In the genomic region with DNA sequence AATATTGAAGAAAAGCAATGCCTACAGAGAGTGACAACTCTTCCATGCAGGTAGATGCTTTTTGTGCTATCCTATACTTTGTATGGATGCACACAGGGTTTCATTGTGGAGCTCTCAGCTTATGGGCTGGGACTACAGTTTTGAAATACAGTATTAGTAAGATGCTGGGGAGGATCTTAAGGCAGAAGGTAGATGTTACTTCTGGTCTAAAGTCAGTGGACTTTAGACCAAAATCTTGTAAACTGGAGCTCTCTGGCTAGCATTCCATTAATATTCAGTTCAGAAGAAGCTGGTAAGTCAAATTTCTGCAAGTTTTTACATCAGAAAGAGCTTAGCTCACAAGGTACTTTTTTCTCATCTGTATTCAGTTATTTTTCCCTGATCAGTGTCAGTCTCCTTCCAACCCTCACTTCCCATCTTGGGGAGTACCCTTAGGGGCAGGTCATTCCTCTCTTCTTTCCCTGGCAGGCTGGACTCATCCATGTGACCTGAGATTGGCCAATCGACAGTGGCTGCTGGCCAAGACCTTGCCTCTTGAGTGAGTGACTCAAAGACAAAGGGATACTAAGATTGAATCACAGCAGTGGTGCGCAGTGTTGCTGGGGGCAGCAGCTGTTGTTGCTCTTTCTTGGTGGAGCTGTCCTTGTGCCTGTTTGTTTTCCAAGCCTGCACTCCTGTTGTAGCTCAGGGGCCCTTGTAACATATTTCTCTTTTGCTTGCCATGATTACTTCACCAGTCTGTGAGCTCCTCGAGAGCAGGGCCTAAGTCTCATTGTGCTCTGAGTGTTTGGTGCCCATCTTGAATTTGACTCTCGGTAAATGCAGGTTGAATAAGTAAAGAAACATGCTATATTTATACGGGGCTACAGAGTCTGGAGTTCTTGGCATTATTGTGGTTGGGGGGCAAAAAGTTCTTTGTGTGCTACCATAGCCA, we compare ENCODE assay signal across 9 cellular contexts. TPM values are rescaled to one million over a fixed set of nuclear protein-coding genes. Genes with fewer than 3 reads are reported as not detected.
A peak's percentile ranks its signal among the peaks of the same experiment; 100 is the strongest.
DNase-seq lines count a peak whose midpoint lies in the region; ATAC-seq and TF ChIP-seq lines count a peak whose summit lies in the region.
"Had no signal": no experiment of that assay in that cellular context is flagged by ENCODE, and none has a peak within 500 bp of the region (broad histone marks: within the 10 kb centered on the region; RNA-seq: fewer than 3 reads in every experiment).

No MANE protein-coding gene starts in this region.

- H3K9me3 ChIP-seq in BLaER1 treated with 17β-estradiol and CSF1 and Interleukin-3, amounts not matched to agents 10 nM and 100 nM (replicated peaks in 1 of 11): no peaks in the 10 kb centered on the region
- no peaks in the 10 kb centered on the region for H3K9me3 ChIP-seq in Panc1 (ENCODE audit: control insufficient read depth, insufficient read depth, low read depth, low read length)
- no peaks in the 10 kb centered on the region for H3K9me3 ChIP-seq in heart left ventricle
- H3K9me3 ChIP-seq in ovary: no peaks in the 10 kb centered on the region
- no peaks in the 10 kb centered on the region for H3K9me3 ChIP-seq in vagina

- no peak for ATAC-seq in Panc1
- ATAC-seq in heart left ventricle: peak; percentile 60 to 82 (median 73)

- peaks cover 0 to 16% (median 8%) of the 10 kb centered on the region in 11 experiments; a peak in 11 of 22 replicates for H4K20me1 ChIP-seq in BLaER1 treated with 17β-estradiol and CSF1 and Interleukin-3, amounts not matched to agents 10 nM and 100 nM

- peaks cover 0 to 3% (median under 1%) of the 10 kb centered on the region in 11 experiments; a peak in 5 of 22 replicates for H3K36me3 ChIP-seq in BLaER1 treated with 17β-estradiol and CSF1 and Interleukin-3, amounts not matched to agents 10 nM and 100 nM
- H3K36me3 ChIP-seq in Panc1 (ENCODE audit: control insufficient read depth, insufficient read depth, low read length) (no peaks in the 10 kb centered on the region; the same call in 1 of the 2 replicates), heart left ventricle (no peaks in the 10 kb centered on the region), ovary (no peaks in the 10 kb centered on the region), vagina (peaks cover 0 to under 1% of the 10 kb centered on the region in 2 donors)

- POLR2A ChIA-PET in Panc1 (lab: Charles Lee): interaction anchor here (0.6 to 1.2 kb wide), 2 partner anchors 24 to 32 kb away, joined by 3 to 11 read pairs; no protein-coding TSS in a partner anchor

- TF ChIP-seq EP300 in ovary (IDR thresholded peaks at IDR 0.05): no peak

- CTCF ChIA-PET in Panc1 (lab: Charles Lee): interaction anchor here (0.9 kb wide), 1 partner anchor 77 kb away, joined by 4 read pairs; no protein-coding TSS in a partner anchor

- H3K27me3 ChIP-seq in BLaER1 treated with 17β-estradiol and CSF1 and Interleukin-3, amounts not matched to agents 10 nM and 100 nM: no peaks in the 10 kb centered on the region
- H3K27me3 ChIP-seq in HL-60 (ENCODE audit: insufficient read depth, poor library complexity, severe bottlenecking) (no peaks in the 10 kb centered on the region), Panc1 (ENCODE audit: control insufficient read depth, insufficient read depth, low read length) (no peaks in the 10 kb centered on the region), heart left ventricle (no peaks in the 10 kb centered on the region), ovary (no peaks in the 10 kb centered on the region), vagina (no peaks in the 10 kb centered on the region)

- no peak overlapping the region for H3K4me3 ChIP-seq in BLaER1 treated with 17β-estradiol and CSF1 and Interleukin-3, amounts not matched to agents 10 nM and 100 nM
- H3K4me3 ChIP-seq in HL-60 (replicated peaks; ENCODE audit: insufficient read depth, low read length) (no peak overlapping the region), Panc1 (ENCODE audit: low read depth in 2 of 2, low read length in 2 of 2) (no peak overlapping the region), heart left ventricle (peak overlapping the region in 1 of 12 donors; percentile 31), ovary (no peak overlapping the region), vagina (no peak overlapping the region)

- H3K4me2 ChIP-seq in BLaER1 treated with 17β-estradiol and CSF1 and Interleukin-3, amounts not matched to agents 10 nM and 100 nM: peak overlapping the region; percentile 76 to 91 (median 81)
- H3K4me2 ChIP-seq: KMS-11 had no signal

- peaks cover 51 to 78% (median 71%) of the 10 kb centered on the region in 10 experiments for H3K4me1 ChIP-seq in BLaER1 treated with 17β-estradiol and CSF1 and Interleukin-3, amounts not matched to agents 10 nM and 100 nM
- peaks cover 27% of the 10 kb centered on the region for H3K4me1 ChIP-seq in Panc1 (ENCODE audit: control insufficient read depth, insufficient read depth, low read length)
- peaks cover 12 to 66% (median 42%) of the 10 kb centered on the region in 12 donors for H3K4me1 ChIP-seq in heart left ventricle
- peaks cover 9% of the 10 kb centered on the region for H3K4me1 ChIP-seq in ovary (ENCODE audit: insufficient read depth)
- H3K4me1 ChIP-seq in vagina: peaks cover 60% of the 10 kb centered on the region

- TF ChIP-seq CTCF in HL-60 (IDR thresholded peaks at IDR 0.05; ENCODE audit: insufficient read depth, low read length) (no peak), Panc1 (IDR thresholded peaks at IDR 0.05) (no peak), heart left ventricle (IDR thresholded peaks at IDR 0.05) (no peak), ovary (IDR thresholded peaks at IDR 0.05) (no peak), vagina (IDR thresholded peaks at IDR 0.05) (no peak)

- DNase-seq in HL-60 (ENCODE audit: low read depth in 1 of 2, low spot score in 1 of 2) (peak; percentile 67 to 78), Panc1 (ENCODE audit: low read depth, low spot score) (peak; percentile 81), heart left ventricle (peak; percentile 92 to 98 (median 95)), ovary (peak; percentile 94 to 99 (median 96)), vagina (ENCODE audit: extremely low spot score in 2 of 2) (peak in 1 of 2 donors; percentile 99), OCI-M2 (lab: John Stamatoyannopoulos, UW; ENCODE audit: unreplicated experiment) (no peak)

- peak overlapping the region in 9 of 11 experiments; percentile 57 to 86 (median 76); a peak in 16 of 22 replicates for H3K27ac ChIP-seq in BLaER1 treated with 17β-estradiol and CSF1 and Interleukin-3, amounts not matched to agents 10 nM and 100 nM
- peak overlapping the region; percentile 80 for H3K27ac ChIP-seq in HL-60 (replicated peaks)
- H3K27ac ChIP-seq in Panc1 (ENCODE audit: low read length): peak overlapping the region; percentile 40; the same call in 1 of the 2 replicates
- peak overlapping the region; percentile 48 for H3K27ac ChIP-seq in adipose tissue (ENCODE audit: low read depth, low read length)
- H3K27ac ChIP-seq in heart left ventricle: peak overlapping the region; percentile 84 to 97 (median 91)
- H3K27ac ChIP-seq in ovary: peak overlapping the region; percentile 78 to 90
- H3K27ac ChIP-seq in vagina: peak overlapping the region; percentile 97
- H3K27ac ChIP-seq: KMS-11 had no signal

- in situ Hi-C loops in Panc1 (cut with HindIII; ENCODE audit: low pct_unique_long_range_greater_than_20kb, low sequenced_read_pairs): no loop called here

- BruUV-seq in Panc1 (replicated peaks; lab: Mats Ljungman, UMichigan): no TSS peak

- 42 to 57% (median 49%) methylated on average over 5 of the region's 5 CpGs for WGBS in adipose tissue, 3 donors
- WGBS in heart left ventricle, 4 donors: 33 to 41% (median 39%) methylated on average over 5 of the region's 5 CpGs
- WGBS in ovary, 3 donors: 18 to 22% (median 19%) methylated on average over 5 of the region's 5 CpGs

- TF ChIP-seq POLR2A in heart left ventricle (IDR thresholded peaks at IDR 0.05) (peak in 1 of 2 donors; percentile 74), ovary (IDR thresholded peaks at IDR 0.05) (peak; percentile 67), vagina (IDR thresholded peaks at IDR 0.05) (peak in 1 of 2 donors; percentile 55)

- H3K9ac ChIP-seq in BLaER1 treated with 17β-estradiol and CSF1 and Interleukin-3, amounts not matched to agents 10 nM and 100 nM: peak overlapping the region in 10 of 11 experiments; percentile 3 to 75 (median 38); a peak in 12 of 22 replicates
- H3K9ac ChIP-seq: KMS-11 had no signal

- intact Hi-C loops in Panc1 (cut with micrococcal nuclease; ENCODE audit: unreplicated experiment) (no loop called here), heart left ventricle (cut with DNase I) (no loop called here), ovary (cut with DNase I) (no loop called here), vagina (cut with DNase I) (no loop called here)

RNA-seq across cellular contexts. Expression of a gene that starts 2.8 kb away (rescaled TPM):
- 51.5 TPM for total RNA-seq in Panc1 (2021; ENCODE audit: unreplicated experiment)
- polyA plus RNA-seq in Panc1 (2012; ENCODE audit: insufficient read length): 22.6 TPM
- 10 to 100 TPM in 2 of 3 donors, 1 to 10 TPM in 1; 5.9 to 26.5 (median 16.0) TPM for polyA plus RNA-seq in adipose tissue
- 10 to 100 TPM; 26.4 to 47.0 (median 36.5) TPM for total RNA-seq in heart left ventricle
- polyA plus RNA-seq in heart left ventricle: 10 to 100 TPM; 25.8 to 48.9 TPM
- 10 to 100 TPM; 41.4 to 70.0 (median 48.0) TPM for total RNA-seq in ovary
- polyA plus RNA-seq in ovary: 10 to 100 TPM; 17.6 to 35.1 TPM
- total RNA-seq in vagina: 37.3 TPM

RNA-seq across cellular contexts. Expression of a gene that starts 26.9 kb away (rescaled TPM):
- total RNA-seq in Panc1 (2021; ENCODE audit: unreplicated experiment) (282 TPM), heart left ventricle (100 to 1,000 TPM in 7 of 9 donors, 10 to 100 TPM in 2; 72.6 to 147 (median 112) TPM), ovary (100 to 1,000 TPM; 277 to 389 (median 356) TPM), vagina (370 TPM)
- 187 TPM for polyA plus RNA-seq in Panc1 (2012; ENCODE audit: insufficient read length)
- polyA plus RNA-seq in adipose tissue (100 to 1,000 TPM; 107 to 170 (median 150) TPM), heart left ventricle (100 to 1,000 TPM in 1 of 2 donors, 10 to 100 TPM in 1; 90.4 to 165 TPM), ovary (100 to 1,000 TPM; 247 to 269 TPM)

Comparison
In these comparisons a context has a peak if more than half of its experiments do, and no peak if none do; other contexts are left out.
1. H3K27ac ChIP-seq: peak in every context shown above with its lines; median percentile 97 in vagina; 91 in heart left ventricle; 84 in ovary; 80 in HL-60; 76 in BLaER1 treated with 17β-estradiol and CSF1 and Interleukin-3, amounts not matched to agents 10 nM and 100 nM; 48 in adipose tissue; 40 in Panc1.